18 cellular contexts compared by ENCODE assay signal in genomic region chr20:44067650-44068081, GRCh38.
DNase-seq lines count a peak whose midpoint lies in the region; ATAC-seq and TF ChIP-seq lines count a peak whose summit lies in the region.
"Had no signal": no experiment of that assay in that cellular context is flagged by ENCODE, and none has a peak within 500 bp of the region (broad histone marks: within the 10 kb centered on the region; RNA-seq: fewer than 3 reads in every experiment).

No MANE protein-coding gene starts in this region.

- POLR2A ChIA-PET in naive thymus-derived CD4-positive, alpha-beta T cell (lab: Charles Lee), result interaction anchor here (0.7 to 6.1 kb wide), 2 partner anchors 10 to 570 kb away, joined by 4 to 75 read pairs; no protein-coding TSS in a partner anchor

- H3K4me1 ChIP-seq in Loucy (ENCODE audit: insufficient read depth, low read length, poor library complexity, severe bottlenecking) (peaks cover 49% of the 10 kb centered on the region), upper lobe of right lung (peaks cover 3% of the 10 kb centered on the region)
- H3K4me1 ChIP-seq in naive thymus-derived CD4-positive, alpha-beta T cell (ENCODE audit: control insufficient read depth in 2 of 2, insufficient read depth in 2 of 2, low read length in 2 of 2), result peaks cover 31 to 60% of the 10 kb centered on the region in 2 donors

- peaks cover 0 to 27% (median 0%) of the 10 kb centered on the region in 5 donors for H3K27me3 Mint-ChIP-seq in naive thymus-derived CD4-positive, alpha-beta T cell

- H3K9me3 Mint-ChIP-seq in naive thymus-derived CD4-positive, alpha-beta T cell, result peaks cover 0 to 6% (median 0%) of the 10 kb centered on the region in 11 donors

- CTCF ChIA-PET in naive thymus-derived CD4-positive, alpha-beta T cell (lab: Charles Lee), result interaction anchor here (0.6 to 6.1 kb wide), 3 partner anchors 11 to 157 kb away, joined by 3 to 28 read pairs (median 12); no protein-coding TSS in a partner anchor

- H3K27me3 ChIP-seq in Loucy (ENCODE audit: insufficient read depth, low read length, poor library complexity, severe bottlenecking), result no peaks in the 10 kb centered on the region
- no peaks in the 10 kb centered on the region for H3K27me3 ChIP-seq in naive thymus-derived CD4-positive, alpha-beta T cell (ENCODE audit: control insufficient read depth in 2 of 2, insufficient read depth in 2 of 2, low read length in 2 of 2)
- no peaks in the 10 kb centered on the region for H3K27me3 ChIP-seq in upper lobe of right lung
- H3K27me3 ChIP-seq in MG63, result no peaks in the 10 kb centered on the region
- H3K27me3 ChIP-seq: dorsolateral prefrontal cortex had no signal

- H3K36me3 ChIP-seq in Loucy (ENCODE audit: insufficient read depth, low read length), result no peaks in the 10 kb centered on the region
- H3K36me3 ChIP-seq in naive thymus-derived CD4-positive, alpha-beta T cell (ENCODE audit: control insufficient read depth in 2 of 3, insufficient read depth in 3 of 3, low read length in 3 of 3), result no peaks in the 10 kb centered on the region
- H3K36me3 ChIP-seq in upper lobe of right lung, result no peaks in the 10 kb centered on the region
- H3K36me3 ChIP-seq in MG63, result no peaks in the 10 kb centered on the region

- H3K9me2 ChIP-seq in Loucy (replicated peaks; ENCODE audit: low read depth, low read length), result no peaks in the 10 kb centered on the region

- H4K20me1 ChIP-seq in Loucy (ENCODE audit: insufficient read depth, low read length, poor library complexity, severe bottlenecking), result no peaks in the 10 kb centered on the region

- H3K9ac ChIP-seq in Loucy (ENCODE audit: low read depth, low read length, poor library complexity, severe bottlenecking), result peak overlapping the region; percentile 87

- H3K4me3 ChIP-seq in Loucy (ENCODE audit: low read length, poor library complexity, severe bottlenecking), result no peak overlapping the region
- H3K4me3 ChIP-seq in naive thymus-derived CD4-positive, alpha-beta T cell (ENCODE audit: low read length), result no peak overlapping the region
- H3K4me3 ChIP-seq in upper lobe of right lung, result no peak overlapping the region
- no peak overlapping the region for H3K4me3 ChIP-seq in MG63
- H3K4me3 ChIP-seq: dorsolateral prefrontal cortex, smooth muscle cell had no signal

- peak overlapping the region; percentile 97 for H3K4me2 ChIP-seq in Loucy (ENCODE audit: low read depth, low read length, poor library complexity, severe bottlenecking)
- H3K4me2 ChIP-seq: smooth muscle cell had no signal

- H2AFZ ChIP-seq in Loucy (ENCODE audit: low read length), result no peak overlapping the region

- peaks cover 16% of the 10 kb centered on the region for H3F3A ChIP-seq in Loucy (ENCODE audit: low read depth)

- H3K9me3 ChIP-seq in Loucy (ENCODE audit: insufficient read depth, low read depth, low read length) (no peaks in the 10 kb centered on the region), upper lobe of right lung (no peaks in the 10 kb centered on the region), MG63 (no peaks in the 10 kb centered on the region)
- no peaks in the 10 kb centered on the region for H3K9me3 ChIP-seq in naive thymus-derived CD4-positive, alpha-beta T cell (ENCODE audit: control insufficient read depth in 2 of 3, low read length in 3 of 3)

- peak overlapping the region; percentile 48 to 100 (median 99) for H3K27ac Mint-ChIP-seq in naive thymus-derived CD4-positive, alpha-beta T cell

- peak; percentile 36 for ATAC-seq in left ventricle myocardium superior
- no peak for ATAC-seq in naive thymus-derived CD4-positive, alpha-beta T cell
- ATAC-seq in upper lobe of right lung, result no peak

- intact Hi-C loops in left ventricle myocardium superior (cut with micrococcal nuclease), result no loop called here
- intact Hi-C loops in cardiac septum (cut with DNase I), result no loop called here
- intact Hi-C loops in naive thymus-derived CD4-positive, alpha-beta T cell (cut with micrococcal nuclease), result loop anchor here (2.0 to 5.0 kb wide), 6 partner anchors 35 to 611 kb away; partner anchors contain the start of genes SRSF6 (in 2 of the 2) and SERINC3 (in 1 of the 2)
- intact Hi-C loops in upper lobe of right lung (cut with DNase I), result no loop called here

- DNase-seq in left ventricle myocardium superior (no peak), cardiac septum (ENCODE audit: low spot score) (no peak), upper lobe of right lung (peak; percentile 53), MG63 (no peak), HCEC 1CT (no peak)
- DNase-seq in naive thymus-derived CD4-positive, alpha-beta T cell, result no peak
- DNase-seq: COR-L47; foreskin melanocyte; hippocampal formation; Kasumi-1; NCI-H1105 treated with DMSO at 0.1 percent for 48 hours; NCI-H2081 treated with DMSO at 0.1 percent for 48 hours; NCI-H510A; SHP77; stimulated activated CD4-positive, alpha-beta T cell treated with anti-CD3 and anti-CD28 coated beads, Interleukin-4, amount 100 ng/mL, for 4 hours had no signal

- TF ChIP-seq CTCF in Loucy (conservative IDR thresholded peaks at IDR 0.05; ENCODE audit: low read length) (no peak), upper lobe of right lung (IDR thresholded peaks at IDR 0.05) (no peak)

- peak overlapping the region; percentile 97 for H3K27ac ChIP-seq in naive thymus-derived CD4-positive, alpha-beta T cell (ENCODE audit: low read depth, low read length)
- H3K27ac ChIP-seq in upper lobe of right lung, result no peak overlapping the region
- H3K27ac ChIP-seq: dorsolateral prefrontal cortex had no signal

- H3K79me2 ChIP-seq in Loucy (ENCODE audit: insufficient read depth, low read length), result no peaks in the 10 kb centered on the region

- H3K4me1 Mint-ChIP-seq in naive thymus-derived CD4-positive, alpha-beta T cell, result peaks cover 29 to 79% (median 68%) of the 10 kb centered on the region in 7 donors

- H3K36me3 Mint-ChIP-seq in naive thymus-derived CD4-positive, alpha-beta T cell, result peaks cover 0 to 18% (median 4%) of the 10 kb centered on the region in 5 donors

- peak overlapping the region in 8 of 10 donors; percentile 56 to 92 (median 78) for H3K4me3 Mint-ChIP-seq in naive thymus-derived CD4-positive, alpha-beta T cell

Comparison
In these comparisons a context has a peak if more than half of its experiments do, and no peak if none do; other contexts are left out.
1. intact Hi-C loops: an anchor here in naive thymus-derived CD4-positive, alpha-beta T cell (2.0 to 5.0 kb wide); none called in left ventricle myocardium superior, cardiac septum and upper lobe of right lung.